Comparison of ENCODE assay signal across 3 cellular contexts in the genomic region with DNA sequence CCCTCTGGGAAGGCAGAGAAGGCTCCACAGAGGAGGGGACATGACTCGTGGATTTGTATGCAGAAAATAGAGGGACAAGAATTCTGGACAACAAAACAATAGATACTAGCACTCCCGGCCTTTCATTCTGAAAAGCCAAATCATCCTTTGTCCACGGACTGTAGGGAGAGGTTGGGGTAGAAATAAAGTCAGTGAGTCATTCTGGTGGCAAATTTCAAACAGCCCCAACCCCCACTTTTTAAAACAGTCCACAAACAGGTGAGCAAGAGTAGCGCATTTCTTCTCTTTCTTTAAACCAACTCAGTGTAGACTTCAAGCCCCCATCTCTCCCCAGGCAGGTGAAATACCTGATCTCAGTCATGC.
TF ChIP-seq lines count a peak whose summit lies in the region.

No MANE protein-coding gene starts in this region.

TF ChIP-seq in SK-N-SH, 30 proteins besides CTCF, POLR2A, EP300 and RAD21:
- TF ChIP-seq RFX5 (IDR thresholded peaks at IDR 0.05; ENCODE audit: low read length) (no peak), FOSL2 (IDR thresholded peaks at IDR 0.05; ENCODE audit: borderline replicate concordance, low read depth) (peak; percentile 24; the same call in 1 of the 2 replicates)

TF ChIP-seq in SK-N-SH treated with all-trans-retinoic acid at 6 μM for 48 hours, 23 proteins besides CTCF, POLR2A, EP300 and RAD21:
- TF ChIP-seq ZNF565 (CRISPR knock-in tag; conservative IDR thresholded peaks at IDR 0.05; ENCODE audit: low read depth), result no peak
- TF ChIP-seq TOX (CRISPR knock-in tag; IDR thresholded peaks at IDR 0.05; ENCODE audit: borderline replicate concordance), result no peak
- TF ChIP-seq, protein P1, sequence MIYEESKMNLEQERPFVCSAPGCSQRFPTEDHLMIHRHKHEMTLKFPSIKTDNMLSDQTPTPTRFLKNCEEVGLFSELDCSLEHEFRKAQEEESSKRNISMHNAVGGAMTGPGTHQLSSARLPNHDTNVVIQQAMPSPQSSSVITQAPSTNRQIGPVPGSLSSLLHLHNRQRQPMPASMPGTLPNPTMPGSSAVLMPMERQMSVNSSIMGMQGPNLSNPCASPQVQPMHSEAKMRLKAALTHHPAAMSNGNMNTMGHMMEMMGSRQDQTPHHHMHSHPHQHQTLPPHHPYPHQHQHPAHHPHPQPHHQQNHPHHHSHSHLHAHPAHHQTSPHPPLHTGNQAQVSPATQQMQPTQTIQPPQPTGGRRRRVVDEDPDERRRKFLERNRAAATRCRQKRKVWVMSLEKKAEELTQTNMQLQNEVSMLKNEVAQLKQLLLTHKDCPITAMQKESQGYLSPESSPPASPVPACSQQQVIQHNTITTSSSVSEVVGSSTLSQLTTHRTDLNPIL (CRISPR knock-in tag; IDR thresholded peaks at IDR 0.05; ENCODE audit: low read depth), result no peak
- no peak for TF ChIP-seq ARNTL (CRISPR knock-in tag; IDR thresholded peaks at IDR 0.05; ENCODE audit: borderline replicate concordance, low read depth)
- no peak for TF ChIP-seq BACH2 (CRISPR knock-in tag; IDR thresholded peaks at IDR 0.05; ENCODE audit: borderline replicate concordance)
- no peak for TF ChIP-seq ZFP30 (CRISPR knock-in tag; IDR thresholded peaks at IDR 0.05)
TF ChIP-seq in SK-N-SH treated with all-trans-retinoic acid at 6 μM for 48 hours: peak in this region for 0.

TF ChIP-seq in endothelial cell of umbilical vein, 7 proteins besides CTCF, POLR2A, EP300 and RAD21:
- TF ChIP-seq POLR2AphosphoS5 (IDR thresholded peaks at IDR 0.05; ENCODE audit: insufficient read depth, low read depth, low read length), result no peak
- TF ChIP-seq, protein P2, sequence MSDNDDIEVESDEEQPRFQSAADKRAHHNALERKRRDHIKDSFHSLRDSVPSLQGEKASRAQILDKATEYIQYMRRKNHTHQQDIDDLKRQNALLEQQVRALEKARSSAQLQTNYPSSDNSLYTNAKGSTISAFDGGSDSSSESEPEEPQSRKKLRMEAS (IDR thresholded peaks at IDR 0.05; ENCODE audit: insufficient read depth, insufficient read length), result no peak
- TF ChIP-seq GATA2 (IDR thresholded peaks at IDR 0.05; ENCODE audit: insufficient read depth, insufficient read length, low read depth, low read length), result no peak
- TF ChIP-seq MYC (IDR thresholded peaks at IDR 0.05; ENCODE audit: low read depth, low read length), result no peak
TF ChIP-seq in endothelial cell of umbilical vein: peak in this region for 0.
